In genomic region chr20:51945881-51946280, GRCh38 we compare ENCODE assay signal across 31 cellular contexts.
"Had no signal": no experiment of that assay in that cellular context is flagged by ENCODE, and none has a peak within 500 bp of the region (broad histone marks: within the 10 kb centered on the region; RNA-seq: fewer than 3 reads in every experiment).

No MANE protein-coding gene starts in this region.

- H3K9me3 Mint-ChIP-seq: activated CD4-positive, alpha-beta T cell treated with anti-CD3 and anti-CD28 coated beads, Interleukin-2, amount 10 ng/mL, durations not matched to agents 24 days and 14 days; activated CD8-positive, alpha-beta T cell treated with anti-CD3 and anti-CD28 coated beads for 36 hours; activated naive CD4-positive, alpha-beta T cell treated with anti-CD3 and anti-CD28 coated beads for 36 hours; activated naive CD4-positive, alpha-beta T cell treated with anti-CD3 and anti-CD28 coated beads, Interleukin-2, amount 50 U/mL, for 24 hours; activated naive CD8-positive, alpha-beta T cell treated with anti-CD3 and anti-CD28 coated beads for 36 hours; activated naive CD8-positive, alpha-beta T cell treated with anti-CD3 and anti-CD28 coated beads, Interleukin-2, amount 50 U/mL, for 24 hours; activated T-cell treated with anti-CD3 and anti-CD28 coated beads, Interleukin-2, amount 50 U/mL, for 4 hours; activated T-helper 17 cell treated with anti-CD3 and anti-CD28 coated beads, Interleukin-2, amount 50 U/mL, for 72 hours; effector memory CD8-positive, alpha-beta T cell; T-helper 2 cell treated with Interferon-gamma antibody and Interleukin-4, amounts not matched to agents 5 μg/mL and 100 μg/mL, for 36 hours had no signal

- H3K4me3 ChIP-seq: adrenal gland, body of pancreas, esophagus muscularis mucosa, gastroesophageal sphincter had no signal

- DNase-seq: activated CD4-positive, alpha-beta T cell treated with anti-CD3 and anti-CD28 coated beads for 36 hours; activated CD4-positive, alpha-beta T cell treated with anti-CD3 and anti-CD28 coated beads, Interleukin-2, amount 10 ng/mL, durations not matched to agents 24 days and 14 days; activated CD4-positive, alpha-beta T cell treated with anti-CD3 and anti-CD28 coated beads, Interleukin-2, amount 50 U/mL, for 4 hours; activated CD4-positive, CD25-positive, alpha-beta regulatory T cell; activated CD4-positive, CD25-positive, alpha-beta regulatory T cell treated with anti-CD3 and anti-CD28 coated beads, Interleukin-2, amount 50 U/mL, for 72 hours; activated CD8-positive, alpha-beta memory T cell treated with anti-CD3 and anti-CD28 coated beads for 24 hours; activated CD8-positive, alpha-beta T cell treated with anti-CD3 and anti-CD28 coated beads for 36 hours; activated effector memory CD4-positive, alpha-beta T cell treated with anti-CD3 and anti-CD28 coated beads, Interleukin-2, amount 50 U/mL, for 16 hours; activated naive CD4-positive, alpha-beta T cell treated with anti-CD3 and anti-CD28 coated beads for 36 hours; activated naive CD8-positive, alpha-beta T cell treated with anti-CD3 and anti-CD28 coated beads for 36 hours; activated naive CD8-positive, alpha-beta T cell treated with anti-CD3 and anti-CD28 coated beads, Interleukin-2, amount 50 U/mL, for 24 hours; activated T-cell treated with anti-CD3 and anti-CD28 coated beads, Interleukin-2, amount 50 U/mL, for 4 hours; adrenal gland; amygdala; aorta; body of pancreas; caudate nucleus; cortex of kidney; dermis blood vessel endothelial cell; effector CD4-positive, alpha-beta T cell; effector memory CD8-positive, alpha-beta T cell; erythroblast; foreskin keratinocyte; T-helper 1 cell; T-helper 17 cell; T1000 had no signal

- H3K27me3 ChIP-seq: adrenal gland, body of pancreas, esophagus muscularis mucosa, foreskin keratinocyte, gastroesophageal sphincter had no signal

- H3K4me3 Mint-ChIP-seq: activated CD4-positive, alpha-beta T cell treated with anti-CD3 and anti-CD28 coated beads for 36 hours; activated CD4-positive, alpha-beta T cell treated with anti-CD3 and anti-CD28 coated beads, Interleukin-2, amount 10 ng/mL, durations not matched to agents 24 days and 14 days; activated CD8-positive, alpha-beta T cell treated with anti-CD3 and anti-CD28 coated beads for 36 hours; activated naive CD4-positive, alpha-beta T cell treated with anti-CD3 and anti-CD28 coated beads for 36 hours; activated naive CD4-positive, alpha-beta T cell treated with anti-CD3 and anti-CD28 coated beads, Interleukin-2, amount 50 U/mL, for 24 hours; activated naive CD8-positive, alpha-beta T cell treated with anti-CD3 and anti-CD28 coated beads for 36 hours; activated naive CD8-positive, alpha-beta T cell treated with anti-CD3 and anti-CD28 coated beads, Interleukin-2, amount 50 U/mL, for 24 hours; activated T-cell treated with anti-CD3 and anti-CD28 coated beads, Interleukin-2, amount 50 U/mL, for 4 hours; activated T-helper 17 cell treated with anti-CD3 and anti-CD28 coated beads, Interleukin-2, amount 50 U/mL, for 72 hours; effector memory CD8-positive, alpha-beta T cell; T-helper 17 cell; T-helper 2 cell treated with Interferon-gamma antibody and Interleukin-4, amounts not matched to agents 5 μg/mL and 100 μg/mL, for 36 hours had no signal

- ATAC-seq: activated CD4-positive, alpha-beta T cell treated with anti-CD3 and anti-CD28 coated beads for 36 hours; activated CD8-positive, alpha-beta T cell treated with anti-CD3 and anti-CD28 coated beads for 36 hours; activated naive CD8-positive, alpha-beta T cell treated with anti-CD3 and anti-CD28 coated beads, Interleukin-2, amount 50 U/mL, for 24 hours; activated T-cell treated with anti-CD3 and anti-CD28 coated beads, Interleukin-2, amount 50 U/mL, for 4 hours; activated T-helper 17 cell treated with anti-CD3 and anti-CD28 coated beads, Interleukin-2, amount 50 U/mL, for 72 hours; body of pancreas; effector memory CD8-positive, alpha-beta T cell; foreskin keratinocyte; gastroesophageal sphincter; T-helper 17 cell had no signal

- H3K4me1 Mint-ChIP-seq: activated CD4-positive, alpha-beta T cell treated with anti-CD3 and anti-CD28 coated beads for 36 hours; activated CD4-positive, alpha-beta T cell treated with anti-CD3 and anti-CD28 coated beads, Interleukin-2, amount 10 ng/mL, durations not matched to agents 24 days and 14 days; activated naive CD4-positive, alpha-beta T cell treated with anti-CD3 and anti-CD28 coated beads, Interleukin-2, amount 50 U/mL, for 24 hours; activated naive CD8-positive, alpha-beta T cell treated with anti-CD3 and anti-CD28 coated beads for 36 hours; activated T-helper 17 cell treated with anti-CD3 and anti-CD28 coated beads, Interleukin-2, amount 50 U/mL, for 72 hours; T-helper 17 cell had no signal

- H3K27me3 Mint-ChIP-seq: activated CD4-positive, alpha-beta T cell treated with anti-CD3 and anti-CD28 coated beads, Interleukin-2, amount 10 ng/mL, durations not matched to agents 24 days and 14 days; activated T-helper 17 cell treated with anti-CD3 and anti-CD28 coated beads, Interleukin-2, amount 50 U/mL, for 72 hours; effector memory CD8-positive, alpha-beta T cell; T-helper 17 cell had no signal

- H3K4me1 ChIP-seq: adrenal gland, body of pancreas, esophagus muscularis mucosa, foreskin keratinocyte, gastroesophageal sphincter had no signal

- H3K27ac Mint-ChIP-seq: activated CD4-positive, alpha-beta T cell treated with anti-CD3 and anti-CD28 coated beads for 36 hours; activated CD4-positive, alpha-beta T cell treated with anti-CD3 and anti-CD28 coated beads, Interleukin-2, amount 10 ng/mL, durations not matched to agents 24 days and 14 days; activated CD8-positive, alpha-beta T cell treated with anti-CD3 and anti-CD28 coated beads for 36 hours; activated naive CD4-positive, alpha-beta T cell treated with anti-CD3 and anti-CD28 coated beads for 36 hours; activated naive CD4-positive, alpha-beta T cell treated with anti-CD3 and anti-CD28 coated beads, Interleukin-2, amount 50 U/mL, for 24 hours; activated naive CD8-positive, alpha-beta T cell treated with anti-CD3 and anti-CD28 coated beads for 36 hours; activated naive CD8-positive, alpha-beta T cell treated with anti-CD3 and anti-CD28 coated beads, Interleukin-2, amount 50 U/mL, for 24 hours; activated T-helper 17 cell treated with anti-CD3 and anti-CD28 coated beads, Interleukin-2, amount 50 U/mL, for 72 hours; effector memory CD8-positive, alpha-beta T cell; T-helper 17 cell; T-helper 2 cell treated with Interferon-gamma antibody and Interleukin-4, amounts not matched to agents 5 μg/mL and 100 μg/mL, for 36 hours had no signal

- H3K36me3 Mint-ChIP-seq: activated naive CD4-positive, alpha-beta T cell treated with anti-CD3 and anti-CD28 coated beads, Interleukin-2, amount 50 U/mL, for 24 hours; activated naive CD8-positive, alpha-beta T cell treated with anti-CD3 and anti-CD28 coated beads for 36 hours had no signal

- H3K27ac ChIP-seq: adrenal gland, body of pancreas, esophagus muscularis mucosa, foreskin keratinocyte, gastroesophageal sphincter had no signal

- H3K9me3 ChIP-seq: adrenal gland, body of pancreas, esophagus muscularis mucosa, gastroesophageal sphincter had no signal

- H3K36me3 ChIP-seq: adrenal gland, esophagus muscularis mucosa, gastroesophageal sphincter had no signal
